Comparison of ENCODE assay signal across 1 cellular context in the genomic region with DNA sequence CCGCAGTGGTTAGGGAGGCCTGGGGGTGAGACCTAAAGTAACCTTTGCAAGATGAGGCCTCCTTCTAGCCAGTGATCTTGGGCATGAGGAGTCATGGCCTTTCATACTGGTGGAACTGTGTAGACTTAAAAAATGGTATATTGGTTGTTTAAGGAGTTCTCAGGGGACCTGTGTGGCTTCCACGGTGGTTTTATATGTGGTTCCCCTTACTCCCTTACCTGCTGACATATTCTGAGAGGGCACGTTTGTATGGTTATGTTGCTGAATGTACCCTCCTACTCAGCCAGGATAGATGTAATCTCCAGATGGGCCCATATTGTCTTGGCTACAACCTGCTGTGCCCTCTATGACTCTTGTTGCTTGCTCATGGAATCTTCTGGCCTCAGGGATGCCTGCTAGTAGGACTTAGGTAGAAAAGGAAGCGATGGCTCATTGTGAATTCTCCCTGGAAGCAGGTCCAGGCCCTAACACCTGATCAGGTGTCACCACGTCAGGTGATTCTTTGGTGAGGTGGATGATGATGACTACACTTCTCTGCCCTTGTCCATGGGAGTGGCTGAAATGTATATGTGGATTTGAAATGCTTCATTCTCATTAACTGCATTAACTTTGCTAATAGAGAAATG.
TF ChIP-seq lines count a peak whose summit lies in the region.

No MANE protein-coding gene starts in this region.

TF ChIP-seq in K562, 482 proteins besides CTCF, POLR2A, EP300 and RAD21:
- no peak for TF ChIP-seq KHSRP (IDR thresholded peaks at IDR 0.05)
- no peak for TF ChIP-seq ZFPM2 (CRISPR knock-in tag; IDR thresholded peaks at IDR 0.05)
- no peak for TF ChIP-seq SAP30 (IDR thresholded peaks at IDR 0.05; ENCODE audit: borderline replicate concordance, insufficient read depth, low read depth, low read length, poor library complexity, severe bottlenecking)
- TF ChIP-seq, protein P1, sequence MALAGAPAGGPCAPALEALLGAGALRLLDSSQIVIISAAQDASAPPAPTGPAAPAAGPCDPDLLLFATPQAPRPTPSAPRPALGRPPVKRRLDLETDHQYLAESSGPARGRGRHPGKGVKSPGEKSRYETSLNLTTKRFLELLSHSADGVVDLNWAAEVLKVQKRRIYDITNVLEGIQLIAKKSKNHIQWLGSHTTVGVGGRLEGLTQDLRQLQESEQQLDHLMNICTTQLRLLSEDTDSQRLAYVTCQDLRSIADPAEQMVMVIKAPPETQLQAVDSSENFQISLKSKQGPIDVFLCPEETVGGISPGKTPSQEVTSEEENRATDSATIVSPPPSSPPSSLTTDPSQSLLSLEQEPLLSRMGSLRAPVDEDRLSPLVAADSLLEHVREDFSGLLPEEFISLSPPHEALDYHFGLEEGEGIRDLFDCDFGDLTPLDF (CRISPR knock-in tag; IDR thresholded peaks at IDR 0.05) = no peak
- TF ChIP-seq ESRRB (CRISPR knock-in tag; IDR thresholded peaks at IDR 0.05; ENCODE audit: borderline replicate concordance) = no peak
- TF ChIP-seq, protein P2, sequence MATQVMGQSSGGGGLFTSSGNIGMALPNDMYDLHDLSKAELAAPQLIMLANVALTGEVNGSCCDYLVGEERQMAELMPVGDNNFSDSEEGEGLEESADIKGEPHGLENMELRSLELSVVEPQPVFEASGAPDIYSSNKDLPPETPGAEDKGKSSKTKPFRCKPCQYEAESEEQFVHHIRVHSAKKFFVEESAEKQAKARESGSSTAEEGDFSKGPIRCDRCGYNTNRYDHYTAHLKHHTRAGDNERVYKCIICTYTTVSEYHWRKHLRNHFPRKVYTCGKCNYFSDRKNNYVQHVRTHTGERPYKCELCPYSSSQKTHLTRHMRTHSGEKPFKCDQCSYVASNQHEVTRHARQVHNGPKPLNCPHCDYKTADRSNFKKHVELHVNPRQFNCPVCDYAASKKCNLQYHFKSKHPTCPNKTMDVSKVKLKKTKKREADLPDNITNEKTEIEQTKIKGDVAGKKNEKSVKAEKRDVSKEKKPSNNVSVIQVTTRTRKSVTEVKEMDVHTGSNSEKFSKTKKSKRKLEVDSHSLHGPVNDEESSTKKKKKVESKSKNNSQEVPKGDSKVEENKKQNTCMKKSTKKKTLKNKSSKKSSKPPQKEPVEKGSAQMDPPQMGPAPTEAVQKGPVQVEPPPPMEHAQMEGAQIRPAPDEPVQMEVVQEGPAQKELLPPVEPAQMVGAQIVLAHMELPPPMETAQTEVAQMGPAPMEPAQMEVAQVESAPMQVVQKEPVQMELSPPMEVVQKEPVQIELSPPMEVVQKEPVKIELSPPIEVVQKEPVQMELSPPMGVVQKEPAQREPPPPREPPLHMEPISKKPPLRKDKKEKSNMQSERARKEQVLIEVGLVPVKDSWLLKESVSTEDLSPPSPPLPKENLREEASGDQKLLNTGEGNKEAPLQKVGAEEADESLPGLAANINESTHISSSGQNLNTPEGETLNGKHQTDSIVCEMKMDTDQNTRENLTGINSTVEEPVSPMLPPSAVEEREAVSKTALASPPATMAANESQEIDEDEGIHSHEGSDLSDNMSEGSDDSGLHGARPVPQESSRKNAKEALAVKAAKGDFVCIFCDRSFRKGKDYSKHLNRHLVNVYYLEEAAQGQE (CRISPR knock-in tag; IDR thresholded peaks at IDR 0.05; ENCODE audit: low read depth) = no peak
- no peak for TF ChIP-seq POLR3G (IDR thresholded peaks at IDR 0.05; ENCODE audit: extremely low read depth, insufficient read length, insufficient replicate concordance)
- TF ChIP-seq, protein P3, sequence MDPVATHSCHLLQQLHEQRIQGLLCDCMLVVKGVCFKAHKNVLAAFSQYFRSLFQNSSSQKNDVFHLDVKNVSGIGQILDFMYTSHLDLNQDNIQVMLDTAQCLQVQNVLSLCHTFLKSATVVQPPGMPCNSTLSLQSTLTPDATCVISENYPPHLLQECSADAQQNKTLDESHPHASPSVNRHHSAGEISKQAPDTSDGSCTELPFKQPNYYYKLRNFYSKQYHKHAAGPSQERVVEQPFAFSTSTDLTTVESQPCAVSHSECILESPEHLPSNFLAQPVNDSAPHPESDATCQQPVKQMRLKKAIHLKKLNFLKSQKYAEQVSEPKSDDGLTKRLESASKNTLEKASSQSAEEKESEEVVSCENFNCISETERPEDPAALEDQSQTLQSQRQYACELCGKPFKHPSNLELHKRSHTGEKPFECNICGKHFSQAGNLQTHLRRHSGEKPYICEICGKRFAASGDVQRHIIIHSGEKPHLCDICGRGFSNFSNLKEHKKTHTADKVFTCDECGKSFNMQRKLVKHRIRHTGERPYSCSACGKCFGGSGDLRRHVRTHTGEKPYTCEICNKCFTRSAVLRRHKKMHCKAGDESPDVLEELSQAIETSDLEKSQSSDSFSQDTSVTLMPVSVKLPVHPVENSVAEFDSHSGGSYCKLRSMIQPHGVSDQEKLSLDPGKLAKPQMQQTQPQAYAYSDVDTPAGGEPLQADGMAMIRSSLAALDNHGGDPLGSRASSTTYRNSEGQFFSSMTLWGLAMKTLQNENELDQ (CRISPR knock-in tag; IDR thresholded peaks at IDR 0.05; ENCODE audit: borderline replicate concordance) = no peak
- TF ChIP-seq, protein P4, sequence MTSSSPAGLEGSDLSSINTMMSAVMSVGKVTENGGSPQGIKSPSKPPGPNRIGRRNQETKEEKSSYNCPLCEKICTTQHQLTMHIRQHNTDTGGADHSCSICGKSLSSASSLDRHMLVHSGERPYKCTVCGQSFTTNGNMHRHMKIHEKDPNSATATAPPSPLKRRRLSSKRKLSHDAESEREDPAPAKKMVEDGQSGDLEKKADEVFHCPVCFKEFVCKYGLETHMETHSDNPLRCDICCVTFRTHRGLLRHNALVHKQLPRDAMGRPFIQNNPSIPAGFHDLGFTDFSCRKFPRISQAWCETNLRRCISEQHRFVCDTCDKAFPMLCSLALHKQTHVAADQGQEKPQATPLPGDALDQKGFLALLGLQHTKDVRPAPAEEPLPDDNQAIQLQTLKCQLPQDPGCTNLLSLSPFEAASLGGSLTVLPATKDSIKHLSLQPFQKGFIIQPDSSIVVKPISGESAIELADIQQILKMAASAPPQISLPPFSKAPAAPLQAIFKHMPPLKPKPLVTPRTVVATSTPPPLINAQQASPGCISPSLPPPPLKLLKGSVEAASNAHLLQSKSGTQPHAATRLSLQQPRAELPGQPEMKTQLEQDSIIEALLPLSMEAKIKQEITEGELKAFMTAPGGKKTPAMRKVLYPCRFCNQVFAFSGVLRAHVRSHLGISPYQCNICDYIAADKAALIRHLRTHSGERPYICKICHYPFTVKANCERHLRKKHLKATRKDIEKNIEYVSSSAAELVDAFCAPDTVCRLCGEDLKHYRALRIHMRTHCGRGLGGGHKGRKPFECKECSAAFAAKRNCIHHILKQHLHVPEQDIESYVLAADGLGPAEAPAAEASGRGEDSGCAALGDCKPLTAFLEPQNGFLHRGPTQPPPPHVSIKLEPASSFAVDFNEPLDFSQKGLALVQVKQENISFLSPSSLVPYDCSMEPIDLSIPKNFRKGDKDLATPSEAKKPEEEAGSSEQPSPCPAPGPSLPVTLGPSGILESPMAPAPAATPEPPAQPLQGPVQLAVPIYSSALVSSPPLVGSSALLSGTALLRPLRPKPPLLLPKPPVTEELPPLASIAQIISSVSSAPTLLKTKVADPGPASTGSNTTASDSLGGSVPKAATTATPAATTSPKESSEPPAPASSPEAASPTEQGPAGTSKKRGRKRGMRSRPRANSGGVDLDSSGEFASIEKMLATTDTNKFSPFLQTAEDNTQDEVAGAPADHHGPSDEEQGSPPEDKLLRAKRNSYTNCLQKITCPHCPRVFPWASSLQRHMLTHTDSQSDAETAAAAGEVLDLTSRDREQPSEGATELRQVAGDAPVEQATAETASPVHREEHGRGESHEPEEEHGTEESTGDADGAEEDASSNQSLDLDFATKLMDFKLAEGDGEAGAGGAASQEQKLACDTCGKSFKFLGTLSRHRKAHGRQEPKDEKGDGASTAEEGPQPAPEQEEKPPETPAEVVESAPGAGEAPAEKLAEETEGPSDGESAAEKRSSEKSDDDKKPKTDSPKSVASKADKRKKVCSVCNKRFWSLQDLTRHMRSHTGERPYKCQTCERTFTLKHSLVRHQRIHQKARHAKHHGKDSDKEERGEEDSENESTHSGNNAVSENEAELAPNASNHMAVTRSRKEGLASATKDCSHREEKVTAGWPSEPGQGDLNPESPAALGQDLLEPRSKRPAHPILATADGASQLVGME (CRISPR knock-in tag; IDR thresholded peaks at IDR 0.05) = no peak
